ENCODE assay signal across 9 cellular contexts in genomic region chr19:17778621-17779280, GRCh38. TPM values are rescaled to one million over a fixed set of nuclear protein-coding genes. Genes with fewer than 3 reads are reported as not detected.
DNase-seq lines count a peak whose midpoint lies in the region; ATAC-seq, FAIRE-seq and TF ChIP-seq lines count a peak whose summit lies in the region.
"Had no signal": no experiment of that assay in that cellular context is flagged by ENCODE, and none has a peak within 500 bp of the region (broad histone marks: within the 10 kb centered on the region; RNA-seq: fewer than 3 reads in every experiment).

No MANE protein-coding gene starts in this region.

- TF ChIP-seq POLR2A in HepG2 (IDR thresholded peaks at IDR 0.05; ENCODE audit: insufficient read depth in 1 of 2, low read depth in 2 of 2, low read length in 2 of 2) (no peak), upper lobe of left lung (IDR thresholded peaks at IDR 0.05) (no peak)

- no TSS peak for BruUV-seq in HepG2 (replicated peaks; lab: Mats Ljungman, UMichigan)

- no peaks in the 10 kb centered on the region for H4K20me1 ChIP-seq in HepG2 (ENCODE audit: insufficient read depth, low read length)

- H3K27ac ChIP-seq in cardiac muscle cell (no peak overlapping the region), right atrium auricular region (no peak overlapping the region), HepG2 (ENCODE audit: extremely low read length, insufficient read depth, low read length) (no peak overlapping the region), upper lobe of left lung (peak overlapping the region in 3 of 4 donors; percentile 30 to 53 (median 52))

- POLR2A ChIA-PET in HepG2 (lab: Yijun Ruan, JAX): no interaction called here

- H3K27me3 ChIP-seq in cardiac muscle cell: no peaks in the 10 kb centered on the region
- H3K27me3 ChIP-seq in right atrium auricular region: peaks cover 0 to 7% of the 10 kb centered on the region in 2 donors
- no peaks in the 10 kb centered on the region for H3K27me3 ChIP-seq in HepG2 (ENCODE audit: control insufficient read depth in 1 of 2, insufficient read depth in 2 of 2, low read length in 2 of 2)
- H3K27me3 ChIP-seq in upper lobe of left lung: peaks cover 0 to 8% (median 2%) of the 10 kb centered on the region in 4 donors

- H3K4me1 ChIP-seq in cardiac muscle cell (ENCODE audit: low read depth) (no peaks in the 10 kb centered on the region), right atrium auricular region (peaks cover 0 to 11% of the 10 kb centered on the region in 2 donors), HepG2 (ENCODE audit: insufficient read depth, low read length) (peaks cover 8% of the 10 kb centered on the region; the same call in 1 of the 2 replicates), upper lobe of left lung (peaks cover 0 to 16% (median 13%) of the 10 kb centered on the region in 4 donors)

- FAIRE-seq in HepG2 (lab: Jason Lieb, UNC) (no peak), frontal cortex (lab: Jason Lieb, UNC) (no peak)
- FAIRE-seq: D721Med had no signal

- DNase-seq in cardiac muscle cell (ENCODE audit: low read depth in 1 of 2, low spot score in 1 of 2): peak; percentile 14 to 24
- DNase-seq in right atrium auricular region (ENCODE audit: low spot score): no peak
- DNase-seq in choroid plexus epithelial cell (ENCODE audit: low read depth): no peak
- DNase-seq in HepG2 (ENCODE audit: low spot score): no peak
- peak in 1 of 2 donors; percentile 80 for DNase-seq in upper lobe of left lung
- DNase-seq in frontal cortex (ENCODE audit: low spot score in 2 of 2): no peak
- no peak for DNase-seq in cerebellum (ENCODE audit: low spot score)
- DNase-seq in nucleus accumbens (lab: John Stamatoyannopoulos, UW): no peak

- intact Hi-C loops in HepG2 (cut with micrococcal nuclease; ENCODE audit: unreplicated experiment): no loop called here

- H3K9me3 ChIP-seq in cardiac muscle cell (ENCODE audit: low read depth): no peaks in the 10 kb centered on the region
- no peaks in the 10 kb centered on the region for H3K9me3 ChIP-seq in right atrium auricular region
- no peaks in the 10 kb centered on the region for H3K9me3 ChIP-seq in HepG2 (ENCODE audit: low read length)
- no peaks in the 10 kb centered on the region for H3K9me3 ChIP-seq in upper lobe of left lung

- CTCF ChIA-PET in HepG2 (lab: Yijun Ruan, JAX; ENCODE audit: low intra/inter-chr PET ratio, low total read pairs): no interaction called here

- H2AFZ ChIP-seq in HepG2 (ENCODE audit: low read length): no peak overlapping the region

- H3K79me2 ChIP-seq in HepG2 (ENCODE audit: insufficient read depth, low read length): no peaks in the 10 kb centered on the region

- WGBS in HepG2 (ENCODE audit: low lambda C conversion rate): 62% methylated on average over 19 of the region's 31 CpGs
- WGBS in upper lobe of left lung, 2 donors: 12 to 21% methylated on average over 13 to 28 of the region's 31 CpGs

- no peak for TF ChIP-seq CTCF in cardiac muscle cell (IDR thresholded peaks at IDR 0.05; ENCODE audit: low read depth, low read length)
- no peak for TF ChIP-seq CTCF in right atrium auricular region (IDR thresholded peaks at IDR 0.05)
- no peak for TF ChIP-seq CTCF in choroid plexus epithelial cell (conservative IDR thresholded peaks at IDR 0.05; ENCODE audit: low read depth, low read length)
- no peak for TF ChIP-seq CTCF in HepG2 (CRISPR knock-in tag; IDR thresholded peaks at IDR 0.05)
- no peak for TF ChIP-seq CTCF in upper lobe of left lung (IDR thresholded peaks at IDR 0.05)

- in situ Hi-C loops in HepG2 (cut with HindIII; ENCODE audit: extremely low pct_ligation_motif_present, low pct_unique_long_range_greater_than_20kb): no loop called here

- H3K4me2 ChIP-seq in HepG2 (ENCODE audit: low read depth, low read length): peak overlapping the region; percentile 42

- no peak for TF ChIP-seq EP300 in HepG2 (IDR thresholded peaks at IDR 0.05; ENCODE audit: low read depth in 2 of 2, low read length in 2 of 2)
- TF ChIP-seq EP300 in HepG2 (CRISPR knock-in tag; IDR thresholded peaks at IDR 0.05; ENCODE audit: borderline replicate concordance): no peak
- no peak for TF ChIP-seq EP300 in upper lobe of left lung (IDR thresholded peaks at IDR 0.05)

- peak; percentile 10; the same call in 2 of the 3 replicates for ATAC-seq in HepG2
- ATAC-seq in upper lobe of left lung (ENCODE audit: low FRiP score in 2 of 2): peak; percentile 5 to 25

- no peak for TF ChIP-seq RAD21 in HepG2 (CRISPR knock-in tag; IDR thresholded peaks at IDR 0.05)

- H3K4me3 ChIP-seq in cardiac muscle cell (peak overlapping the region; percentile 10), right atrium auricular region (peak overlapping the region in 1 of 2 donors; percentile 4), choroid plexus epithelial cell (ENCODE audit: low read depth, low read length) (peak overlapping the region; percentile 39), HepG2 (replicated peaks in 1 of 3; ENCODE audit: insufficient read depth in 1 of 3, low read depth in 2 of 3, low read length in 3 of 3) (peak overlapping the region in 2 of 3 experiments; percentile 38 to 43; a peak in 4 of 6 replicates), upper lobe of left lung (peak overlapping the region in 3 of 4 donors; percentile 18 to 44 (median 33))

- no peaks in the 10 kb centered on the region for H3K36me3 ChIP-seq in cardiac muscle cell
- H3K36me3 ChIP-seq in right atrium auricular region: no peaks in the 10 kb centered on the region
- no peaks in the 10 kb centered on the region for H3K36me3 ChIP-seq in HepG2 (replicated peaks in 1 of 2; ENCODE audit: control insufficient read depth in 1 of 2, insufficient read depth in 2 of 2, low read length in 2 of 2)
- H3K36me3 ChIP-seq in upper lobe of left lung: no peaks in the 10 kb centered on the region

- H3K9ac ChIP-seq in HepG2 (ENCODE audit: insufficient read depth, low read depth, low read length): no peak overlapping the region

RNA-seq across cellular contexts. Expression of gene B3GNT3, which starts 16.2 kb away (rescaled TPM):
- total RNA-seq in cardiac muscle cell (not detected in 2 replicates), right atrium auricular region (not detected), HepG2 (2016; rRNA removed; fragmentation: Illumina TruSeq; extraction: Trizol) (0.48 and 0.86 TPM in 2 replicates), upper lobe of left lung (1 to 10 TPM in 5 of 6 donors, not detected in 1; 1.0 to 8.8 (median 2.5) TPM), frontal cortex (not detected), cerebellum (not detected)
- polyA plus RNA-seq in cardiac muscle cell (0.55 TPM in 1 of 2 replicates, not detected in the other), HepG2 (2011; rRNA removed) (4.0 and 8.6 TPM in 2 replicates)
- total RNA-seq in HepG2 (2016; cell fraction: cytosol; rRNA removed; fragmentation: Illumina TruSeq; extraction: Trizol; ENCODE audit: low read depth): 0.18 and 0.40 TPM in 2 replicates
- total RNA-seq in HepG2 (2016; cell fraction: insoluble cytoplasmic fraction; rRNA removed; fragmentation: Illumina TruSeq; extraction: Trizol): 0.36 and 1.2 TPM in 2 replicates
- total RNA-seq in HepG2 (2016; cell fraction: membrane; rRNA removed; fragmentation: Illumina TruSeq; extraction: Trizol): 0.38 and 0.43 TPM in 2 replicates
- 1.0 and 1.3 TPM in 2 replicates for total RNA-seq in HepG2 (2016; cell fraction: nucleus; rRNA removed; fragmentation: Illumina TruSeq; extraction: Trizol)
- polyA plus RNA-seq in HepG2 (2011; cell fraction: cytosol; rRNA removed): 4.2 and 6.3 TPM in 2 replicates
- 3.5 and 4.5 TPM in 2 replicates for polyA plus RNA-seq in HepG2 (2011; cell fraction: nucleus; rRNA removed)
- polyA plus RNA-seq in HepG2 (2012): 9.1 and 10.5 TPM in 2 replicates
- polyA plus RNA-seq in HepG2 (2016; cell fraction: cytosol; fragmentation: Illumina TruSeq; extraction: Trizol; ENCODE audit: low read depth): 0.10 and 0.18 TPM in 2 replicates
- 0.61 and 0.62 TPM in 2 replicates for polyA plus RNA-seq in HepG2 (2016; cell fraction: insoluble cytoplasmic fraction; fragmentation: Illumina TruSeq; extraction: Trizol; ENCODE audit: low read depth)
- polyA plus RNA-seq in HepG2 (2016; cell fraction: membrane; fragmentation: Illumina TruSeq; extraction: Trizol; ENCODE audit: low read depth): 0.29 and 0.35 TPM in 2 replicates
- 1.8 and 2.3 TPM in 2 replicates for polyA plus RNA-seq in HepG2 (2016; cell fraction: nucleus; fragmentation: Illumina TruSeq; extraction: Trizol; ENCODE audit: insufficient read depth, low read depth)
- 2.7 and 11.1 TPM in 2 replicates for polyA minus RNA-seq in HepG2 (2011; rRNA and poly(A)+ RNA removed; ENCODE audit: low replicate concordance)
- 3.0 and 4.7 TPM in 2 replicates for polyA minus RNA-seq in HepG2 (2011; cell fraction: cytosol; rRNA and poly(A)+ RNA removed)
- polyA minus RNA-seq in HepG2 (2011; cell fraction: nucleus; rRNA and poly(A)+ RNA removed): 1.8 and 3.1 TPM in 2 replicates

RNA-seq across cellular contexts. Expression of gene FCHO1, which starts 27.5 kb away (rescaled TPM):
- total RNA-seq in cardiac muscle cell (1.8 and 3.1 TPM in 2 replicates), right atrium auricular region (1 to 10 TPM in 1 of 2 donors, under 1 TPM in 1; 0.19 to 1.3 TPM), HepG2 (2016; rRNA removed; fragmentation: Illumina TruSeq; extraction: Trizol) (1.2 and 1.3 TPM in 2 replicates), upper lobe of left lung (10 to 100 TPM in 2 of 6 donors, 1 to 10 TPM in 4; 1.9 to 19.9 (median 8.7) TPM), frontal cortex (26.1 TPM), cerebellum (25.9 TPM)
- polyA plus RNA-seq in cardiac muscle cell (2.5 and 4.3 TPM in 2 replicates), HepG2 (2011; rRNA removed) (2.5 and 3.1 TPM in 2 replicates)
- total RNA-seq in HepG2 (2016; cell fraction: cytosol; rRNA removed; fragmentation: Illumina TruSeq; extraction: Trizol; ENCODE audit: low read depth): 0.18 and 1.7 TPM in 2 replicates
- 0.45 and 2.3 TPM in 2 replicates for total RNA-seq in HepG2 (2016; cell fraction: insoluble cytoplasmic fraction; rRNA removed; fragmentation: Illumina TruSeq; extraction: Trizol)
- 1.4 TPM in 2 replicates for total RNA-seq in HepG2 (2016; cell fraction: membrane; rRNA removed; fragmentation: Illumina TruSeq; extraction: Trizol)
- 1.6 and 3.1 TPM in 2 replicates for total RNA-seq in HepG2 (2016; cell fraction: nucleus; rRNA removed; fragmentation: Illumina TruSeq; extraction: Trizol)
- 0.95 and 1.5 TPM in 2 replicates for polyA plus RNA-seq in HepG2 (2011; cell fraction: cytosol; rRNA removed)
- polyA plus RNA-seq in HepG2 (2011; cell fraction: nucleus; rRNA removed): 23.2 and 28.6 TPM in 2 replicates
- polyA plus RNA-seq in HepG2 (2012): 4.3 and 5.3 TPM in 2 replicates
- 0.75 and 1.1 TPM in 2 replicates for polyA plus RNA-seq in HepG2 (2016; cell fraction: cytosol; fragmentation: Illumina TruSeq; extraction: Trizol; ENCODE audit: low read depth)
- polyA plus RNA-seq in HepG2 (2016; cell fraction: insoluble cytoplasmic fraction; fragmentation: Illumina TruSeq; extraction: Trizol; ENCODE audit: low read depth): 0.76 and 2.0 TPM in 2 replicates
- 0.88 and 1.4 TPM in 2 replicates for polyA plus RNA-seq in HepG2 (2016; cell fraction: membrane; fragmentation: Illumina TruSeq; extraction: Trizol; ENCODE audit: low read depth)
- 4.8 and 5.1 TPM in 2 replicates for polyA plus RNA-seq in HepG2 (2016; cell fraction: nucleus; fragmentation: Illumina TruSeq; extraction: Trizol; ENCODE audit: insufficient read depth, low read depth)
- polyA minus RNA-seq in HepG2 (2011; rRNA and poly(A)+ RNA removed; ENCODE audit: low replicate concordance): 1.3 and 16.7 TPM in 2 replicates
- polyA minus RNA-seq in HepG2 (2011; cell fraction: cytosol; rRNA and poly(A)+ RNA removed): 2.5 and 4.6 TPM in 2 replicates
- 20.1 and 21.3 TPM in 2 replicates for polyA minus RNA-seq in HepG2 (2011; cell fraction: nucleus; rRNA and poly(A)+ RNA removed)

RNA-seq across cellular contexts. Expression of gene INSL3, which starts 42.6 kb away (rescaled TPM):
- 0.25 and 0.63 TPM in 2 replicates for total RNA-seq in cardiac muscle cell
- polyA plus RNA-seq in cardiac muscle cell: 0.47 TPM in 1 of 2 replicates, not detected in the other
- not detected for total RNA-seq in right atrium auricular region
- not detected in 2 replicates for total RNA-seq in HepG2 (2016; rRNA removed; fragmentation: Illumina TruSeq; extraction: Trizol)
- total RNA-seq in HepG2 (2016; cell fraction: cytosol; rRNA removed; fragmentation: Illumina TruSeq; extraction: Trizol; ENCODE audit: low read depth): not detected in 2 replicates
- not detected in 2 replicates for total RNA-seq in HepG2 (2016; cell fraction: insoluble cytoplasmic fraction; rRNA removed; fragmentation: Illumina TruSeq; extraction: Trizol)
- not detected in 2 replicates for total RNA-seq in HepG2 (2016; cell fraction: membrane; rRNA removed; fragmentation: Illumina TruSeq; extraction: Trizol)
- not detected in 2 replicates for total RNA-seq in HepG2 (2016; cell fraction: nucleus; rRNA removed; fragmentation: Illumina TruSeq; extraction: Trizol)
- polyA plus RNA-seq in HepG2 (2011; rRNA removed): 0.30 and 0.44 TPM in 2 replicates
- polyA plus RNA-seq in HepG2 (2011; cell fraction: cytosol; rRNA removed): 0.21 TPM in 1 of 2 replicates, not detected in the other
- polyA plus RNA-seq in HepG2 (2011; cell fraction: nucleus; rRNA removed): 1.2 and 1.5 TPM in 2 replicates
- 0.23 and 0.35 TPM in 2 replicates for polyA plus RNA-seq in HepG2 (2012)
- not detected in 2 replicates for polyA plus RNA-seq in HepG2 (2016; cell fraction: cytosol; fragmentation: Illumina TruSeq; extraction: Trizol; ENCODE audit: low read depth)
- polyA plus RNA-seq in HepG2 (2016; cell fraction: insoluble cytoplasmic fraction; fragmentation: Illumina TruSeq; extraction: Trizol; ENCODE audit: low read depth): not detected in 2 replicates
- polyA plus RNA-seq in HepG2 (2016; cell fraction: membrane; fragmentation: Illumina TruSeq; extraction: Trizol; ENCODE audit: low read depth): not detected in 2 replicates
- not detected in 2 replicates for polyA plus RNA-seq in HepG2 (2016; cell fraction: nucleus; fragmentation: Illumina TruSeq; extraction: Trizol; ENCODE audit: insufficient read depth, low read depth)
- polyA minus RNA-seq in HepG2 (2011; rRNA and poly(A)+ RNA removed; ENCODE audit: low replicate concordance): 0.88 TPM in 1 of 2 replicates, not detected in the other
- not detected in 2 replicates for polyA minus RNA-seq in HepG2 (2011; cell fraction: cytosol; rRNA and poly(A)+ RNA removed)
- not detected in 2 replicates for polyA minus RNA-seq in HepG2 (2011; cell fraction: nucleus; rRNA and poly(A)+ RNA removed)
- total RNA-seq in upper lobe of left lung: under 1 TPM in 1 of 6 donors, not detected in 5; 0.57 TPM
- not detected for total RNA-seq in frontal cortex
- total RNA-seq in cerebellum: not detected

RNA-seq across cellular contexts. Expression of gene MAP1S, which starts 59.5 kb away (rescaled TPM):
- 48.6 and 61.7 TPM in 2 replicates for total RNA-seq in cardiac muscle cell
- polyA plus RNA-seq in cardiac muscle cell: 60.4 and 73.9 TPM in 2 replicates
- total RNA-seq in right atrium auricular region: 10 to 100 TPM; 26.8 to 31.2 TPM
- total RNA-seq in HepG2 (2016; rRNA removed; fragmentation: Illumina TruSeq; extraction: Trizol): 3.8 and 12.2 TPM in 2 replicates
- 2.4 and 2.8 TPM in 2 replicates for total RNA-seq in HepG2 (2016; cell fraction: cytosol; rRNA removed; fragmentation: Illumina TruSeq; extraction: Trizol; ENCODE audit: low read depth)
- total RNA-seq in HepG2 (2016; cell fraction: insoluble cytoplasmic fraction; rRNA removed; fragmentation: Illumina TruSeq; extraction: Trizol): 6.4 and 9.5 TPM in 2 replicates
- 6.3 and 6.5 TPM in 2 replicates for total RNA-seq in HepG2 (2016; cell fraction: membrane; rRNA removed; fragmentation: Illumina TruSeq; extraction: Trizol)
- 6.7 and 10.0 TPM in 2 replicates for total RNA-seq in HepG2 (2016; cell fraction: nucleus; rRNA removed; fragmentation: Illumina TruSeq; extraction: Trizol)
- 7.3 and 8.2 TPM in 2 replicates for polyA plus RNA-seq in HepG2 (2011; rRNA removed)
- polyA plus RNA-seq in HepG2 (2011; cell fraction: cytosol; rRNA removed): 3.3 and 5.6 TPM in 2 replicates
- 34.8 and 36.5 TPM in 2 replicates for polyA plus RNA-seq in HepG2 (2011; cell fraction: nucleus; rRNA removed)
- 18.2 and 28.7 TPM in 2 replicates for polyA plus RNA-seq in HepG2 (2012)
- polyA plus RNA-seq in HepG2 (2016; cell fraction: cytosol; fragmentation: Illumina TruSeq; extraction: Trizol; ENCODE audit: low read depth): 1.0 and 1.3 TPM in 2 replicates
- polyA plus RNA-seq in HepG2 (2016; cell fraction: insoluble cytoplasmic fraction; fragmentation: Illumina TruSeq; extraction: Trizol; ENCODE audit: low read depth): 8.8 and 13.1 TPM in 2 replicates
- polyA plus RNA-seq in HepG2 (2016; cell fraction: membrane; fragmentation: Illumina TruSeq; extraction: Trizol; ENCODE audit: low read depth): 2.1 and 3.2 TPM in 2 replicates
- 15.3 and 23.8 TPM in 2 replicates for polyA plus RNA-seq in HepG2 (2016; cell fraction: nucleus; fragmentation: Illumina TruSeq; extraction: Trizol; ENCODE audit: insufficient read depth, low read depth)
- polyA minus RNA-seq in HepG2 (2011; rRNA and poly(A)+ RNA removed; ENCODE audit: low replicate concordance): 37.6 and 52.5 TPM in 2 replicates
- polyA minus RNA-seq in HepG2 (2011; cell fraction: cytosol; rRNA and poly(A)+ RNA removed): 19.4 and 24.6 TPM in 2 replicates
- 10.9 and 11.4 TPM in 2 replicates for polyA minus RNA-seq in HepG2 (2011; cell fraction: nucleus; rRNA and poly(A)+ RNA removed)
- 10 to 100 TPM; 23.6 to 87.9 (median 63.7) TPM for total RNA-seq in upper lobe of left lung
- 20.8 TPM for total RNA-seq in frontal cortex
- total RNA-seq in cerebellum: 31.4 TPM

Comparison
In these comparisons a context has a peak if more than half of its experiments do, and no peak if none do; other contexts are left out.
1. DNase-seq: peak in cardiac muscle cell (2 of 2); none in right atrium auricular region (single experiment), choroid plexus epithelial cell (single experiment), HepG2 (single experiment), frontal cortex (0 of 2), cerebellum (single experiment) and nucleus accumbens (0 of 56).
2. H3K27ac ChIP-seq: peak in upper lobe of left lung (3 of 4); none in cardiac muscle cell (single experiment), right atrium auricular region (0 of 2) and HepG2 (single experiment).